Comparison of ENCODE assay signal across 15 cellular contexts in genomic region chr9:5274770-5275169, GRCh38.
"Had no signal": no experiment of that assay in that cellular context is flagged by ENCODE, and none has a peak within 500 bp of the region (broad histone marks: within the 10 kb centered on the region; RNA-seq: fewer than 3 reads in every experiment).

No MANE protein-coding gene starts in this region.

- H3K36me3 ChIP-seq: esophagus squamous epithelium, left ventricle myocardium inferior, neural progenitor cell, right lobe of liver, transverse colon, vagina had no signal

- DNase-seq: activated CD4-positive, CD25-positive, alpha-beta regulatory T cell treated with anti-CD3 and anti-CD28 coated beads, Interleukin-2, amount 50 U/mL, for 72 hours; activated naive CD4-positive, alpha-beta T cell; activated naive CD8-positive, alpha-beta T cell treated with anti-CD3 and anti-CD28 coated beads, Interleukin-2, amount 10 ng/mL, durations not matched to agents 7 days and 5 days; central memory CD4-positive, alpha-beta T cell; effector CD4-positive, alpha-beta T cell; esophagus squamous epithelium; hippocampal formation; left ventricle myocardium inferior; naive B cell; right lobe of liver; stimulated activated naive CD8-positive, alpha-beta T cell treated with anti-CD3 and anti-CD28 coated beads, Interleukin-15, Interleukin-2, amounts not matched to agents 100 U/mL and 50 U/mL, for 24 hours; transverse colon had no signal

- H2AFZ ChIP-seq: neural progenitor cell had no signal

- H3K4me3 ChIP-seq: coronary artery, esophagus squamous epithelium, left ventricle myocardium inferior, neural progenitor cell, right lobe of liver, transverse colon, vagina had no signal

- H3K9ac ChIP-seq: neural progenitor cell had no signal

- H3K27me3 ChIP-seq: esophagus squamous epithelium, neural progenitor cell, right lobe of liver, transverse colon, vagina had no signal

- H3K4me1 ChIP-seq: esophagus squamous epithelium, left ventricle myocardium inferior, neural progenitor cell, right lobe of liver, transverse colon, vagina had no signal

- H3K4me2 ChIP-seq: neural progenitor cell had no signal

- H3K9me3 ChIP-seq: esophagus squamous epithelium, left ventricle myocardium inferior, transverse colon, vagina had no signal

- ATAC-seq: right lobe of liver; stimulated activated naive CD8-positive, alpha-beta T cell treated with anti-CD3 and anti-CD28 coated beads, Interleukin-15, Interleukin-2, amounts not matched to agents 100 U/mL and 50 U/mL, for 24 hours had no signal

- H3K27ac ChIP-seq: coronary artery, esophagus squamous epithelium, left ventricle myocardium inferior, neural progenitor cell, right lobe of liver, transverse colon, vagina had no signal
